ENCODE assay signal across 24 cellular contexts in the genomic region with DNA sequence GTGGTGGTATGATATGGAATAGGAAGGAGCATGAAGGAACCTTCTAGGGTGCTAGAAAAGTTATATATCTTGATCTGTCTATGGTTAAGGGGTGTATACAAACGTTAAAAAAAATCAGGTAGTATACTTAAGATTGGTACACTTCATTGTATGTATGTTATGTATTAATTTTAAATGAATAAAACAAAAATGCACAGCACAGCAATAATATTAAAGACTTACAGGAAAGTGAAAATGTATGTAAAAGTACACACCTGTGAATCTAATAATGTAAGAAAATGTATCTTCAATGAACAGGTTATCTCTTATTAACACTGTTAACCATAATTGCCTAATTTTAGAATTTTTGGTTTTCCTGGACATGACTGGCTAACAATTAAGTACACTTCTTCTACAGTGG.
A peak's percentile ranks its signal among the peaks of the same experiment; 100 is the strongest.
DNase-seq lines count a peak whose midpoint lies in the region; ATAC-seq, FAIRE-seq and TF ChIP-seq lines count a peak whose summit lies in the region.
"Had no signal": no experiment of that assay in that cellular context is flagged by ENCODE, and none has a peak within 500 bp of the region (broad histone marks: within the 10 kb centered on the region; RNA-seq: fewer than 3 reads in every experiment).

No MANE protein-coding gene starts in this region.

- peak overlapping the region; percentile 19 for H3K27ac Mint-ChIP-seq in progenitor cell of endocrine pancreas
- H3K27ac Mint-ChIP-seq: B cell; CD4-positive, alpha-beta T cell; CD8-positive, alpha-beta T cell had no signal

- H3K4me1 Mint-ChIP-seq in progenitor cell of endocrine pancreas (ENCODE audit: low read depth) = no peaks in the 10 kb centered on the region
- H3K4me1 Mint-ChIP-seq: B cell had no signal

- CTCF ChIA-PET in HepG2 (lab: Yijun Ruan, JAX; ENCODE audit: low intra/inter-chr PET ratio, low total read pairs) = no interaction called here

- BruUV-seq in HepG2 (replicated peaks; lab: Mats Ljungman, UMichigan) = no TSS peak

- peaks cover 18% of the 10 kb centered on the region for H3K36me3 Mint-ChIP-seq in progenitor cell of endocrine pancreas (ENCODE audit: insufficient read depth)

- H3K27ac ChIP-seq in HepG2 (ENCODE audit: extremely low read length, insufficient read depth, low read length) = no peak overlapping the region
- no peak overlapping the region for H3K27ac ChIP-seq in right lobe of liver
- no peak overlapping the region for H3K27ac ChIP-seq in Karpas-422 (ENCODE audit: low read length)
- H3K27ac ChIP-seq: BLaER1 treated with 17β-estradiol and CSF1 and Interleukin-3, amounts not matched to agents 10 nM and 100 nM; C4-2B had no signal

- TF ChIP-seq CTCF in HepG2 (CRISPR knock-in tag; IDR thresholded peaks at IDR 0.05) (no peak), right lobe of liver (IDR thresholded peaks at IDR 0.05) (no peak), progenitor cell of endocrine pancreas (IDR thresholded peaks at IDR 0.05; ENCODE audit: unreplicated experiment) (no peak)

- no peak overlapping the region for H3K4me3 Mint-ChIP-seq in progenitor cell of endocrine pancreas (ENCODE audit: low read depth)
- H3K4me3 Mint-ChIP-seq: B cell; CD4-positive, alpha-beta T cell; CD8-positive, alpha-beta T cell had no signal

- H3K79me2 ChIP-seq in HepG2 (ENCODE audit: insufficient read depth, low read length) = no peaks in the 10 kb centered on the region
- H3K79me2 ChIP-seq in Karpas-422 (ENCODE audit: low read length) = peaks cover 43% of the 10 kb centered on the region

- in situ Hi-C loops in HepG2 (cut with HindIII; ENCODE audit: extremely low pct_ligation_motif_present, low pct_unique_long_range_greater_than_20kb) = no loop called here

- no peak overlapping the region for H3K4me3 ChIP-seq in HepG2 (replicated peaks in 1 of 3; ENCODE audit: insufficient read depth in 1 of 3, low read depth in 2 of 3, low read length in 3 of 3)
- no peak overlapping the region for H3K4me3 ChIP-seq in right lobe of liver
- no peak overlapping the region for H3K4me3 ChIP-seq in Karpas-422 (ENCODE audit: low read length)
- H3K4me3 ChIP-seq: BLaER1 treated with 17β-estradiol and CSF1 and Interleukin-3, amounts not matched to agents 10 nM and 100 nM had no signal

- FAIRE-seq in HepG2 (lab: Jason Lieb, UNC) = no peak
- FAIRE-seq in G401.6 (lab: Jason Lieb, UNC) = peak; percentile 58
- FAIRE-seq: A204.1, D721Med, GM19239 had no signal

- no peak overlapping the region for H3K9ac ChIP-seq in HepG2 (ENCODE audit: insufficient read depth, low read depth, low read length)
- no peak overlapping the region for H3K9ac ChIP-seq in Karpas-422 (ENCODE audit: low read length)
- H3K9ac ChIP-seq: BLaER1 treated with 17β-estradiol and CSF1 and Interleukin-3, amounts not matched to agents 10 nM and 100 nM had no signal

- no peaks in the 10 kb centered on the region for H3K27me3 Mint-ChIP-seq in progenitor cell of endocrine pancreas
- H3K27me3 Mint-ChIP-seq: B cell; CD4-positive, alpha-beta T cell had no signal

- POLR2A ChIA-PET in HepG2 (lab: Yijun Ruan, JAX) = no interaction called here

- TF ChIP-seq EP300 in HepG2 (IDR thresholded peaks at IDR 0.05; ENCODE audit: low read depth in 2 of 2, low read length in 2 of 2) (no peak), HepG2 (CRISPR knock-in tag; IDR thresholded peaks at IDR 0.05; ENCODE audit: borderline replicate concordance) (no peak)

- H3K9me2 ChIP-seq in Karpas-422 (replicated peaks; ENCODE audit: insufficient read depth, low read length) = no peaks in the 10 kb centered on the region

- H3K4me2 ChIP-seq in HepG2 (ENCODE audit: low read depth, low read length) (no peak overlapping the region), Karpas-422 (ENCODE audit: low read depth, low read length, poor library complexity, severe bottlenecking) (no peak overlapping the region)
- H3K4me2 ChIP-seq: BLaER1 treated with 17β-estradiol and CSF1 and Interleukin-3, amounts not matched to agents 10 nM and 100 nM had no signal

- no peaks in the 10 kb centered on the region for H3K27me3 ChIP-seq in HepG2 (ENCODE audit: control insufficient read depth in 1 of 2, insufficient read depth in 2 of 2, low read length in 2 of 2)
- no peaks in the 10 kb centered on the region for H3K27me3 ChIP-seq in right lobe of liver
- H3K27me3 ChIP-seq in Karpas-422 (ENCODE audit: low read length) = no peaks in the 10 kb centered on the region
- H3K27me3 ChIP-seq: BLaER1 treated with 17β-estradiol and CSF1 and Interleukin-3, amounts not matched to agents 10 nM and 100 nM had no signal

- no peak for TF ChIP-seq RAD21 in HepG2 (CRISPR knock-in tag; IDR thresholded peaks at IDR 0.05)

- H3K4me1 ChIP-seq in HepG2 (ENCODE audit: insufficient read depth, low read length) (no peaks in the 10 kb centered on the region), right lobe of liver (no peaks in the 10 kb centered on the region), Karpas-422 (ENCODE audit: low read length) (no peaks in the 10 kb centered on the region)
- H3K4me1 ChIP-seq: Caco-2 had no signal

- H4K20me1 ChIP-seq in HepG2 (ENCODE audit: insufficient read depth, low read length) (no peaks in the 10 kb centered on the region), Karpas-422 (ENCODE audit: insufficient read depth, low read depth, low read length) (no peaks in the 10 kb centered on the region)

- intact Hi-C loops in HepG2 (cut with micrococcal nuclease; ENCODE audit: unreplicated experiment) = no loop called here
- intact Hi-C loops in right lobe of liver (cut with DNase I) = no loop called here

- H3K36me3 ChIP-seq in HepG2 (replicated peaks in 1 of 2; ENCODE audit: control insufficient read depth in 1 of 2, insufficient read depth in 2 of 2, low read length in 2 of 2) (peaks cover 0 to 17% of the 10 kb centered on the region in 2 experiments; a peak in 4 of 5 replicates), right lobe of liver (peaks cover 0 to 27% (median 10%) of the 10 kb centered on the region in 4 donors), Karpas-422 (ENCODE audit: insufficient read depth, low read length) (peaks cover 46% of the 10 kb centered on the region)

- ATAC-seq in HepG2 (no peak), right lobe of liver (no peak)
- ATAC-seq: CD8-positive, alpha-beta T cell had no signal

- DNase-seq in HepG2 (ENCODE audit: low spot score) (no peak), right lobe of liver (no peak), Karpas-422 (peak; percentile 10), progenitor cell of endocrine pancreas (ENCODE audit: low spot score, unreplicated experiment) (no peak), iPS-NIHi7 (ENCODE audit: extremely low spot score) (no peak), NCI-H526 (lab: John Stamatoyannopoulos, UW) (no peak), DMS53 treated with DMSO at 0.1 percent for 48 hours (lab: John Stamatoyannopoulos, UW; ENCODE audit: unreplicated experiment) (no peak)
- DNase-seq: 8988T; AML-193; Caco-2; Calu3; CD4-positive, alpha-beta T cell; CD8-positive, alpha-beta T cell; DMS79; DND-41; EL; GF-D8 had no signal

- H3K9me3 Mint-ChIP-seq in progenitor cell of endocrine pancreas (ENCODE audit: low read depth) = peaks cover 4% of the 10 kb centered on the region
- H3K9me3 Mint-ChIP-seq: CD4-positive, alpha-beta T cell; CD8-positive, alpha-beta T cell had no signal

- TF ChIP-seq POLR2A in HepG2 (IDR thresholded peaks at IDR 0.05; ENCODE audit: insufficient read depth in 1 of 2, low read depth in 2 of 2, low read length in 2 of 2) = no peak
- no peak for TF ChIP-seq POLR2A in right lobe of liver (IDR thresholded peaks at IDR 0.05)

- H3K9me3 ChIP-seq in HepG2 (ENCODE audit: low read length) (no peaks in the 10 kb centered on the region), right lobe of liver (no peaks in the 10 kb centered on the region), Karpas-422 (ENCODE audit: low read length) (no peaks in the 10 kb centered on the region)
- H3K9me3 ChIP-seq: BLaER1 treated with 17β-estradiol and CSF1 and Interleukin-3, amounts not matched to agents 10 nM and 100 nM; Caco-2 had no signal

- 77% methylated on average over 1 of the region's 1 CpG for WGBS in HepG2 (ENCODE audit: low lambda C conversion rate)
- WGBS in right lobe of liver (ENCODE audit: insufficient coverage, low coverage, low lambda C conversion rate, missing lambda C conversion rate) = 92% methylated on average over 1 of the region's 1 CpG

- H2AFZ ChIP-seq in HepG2 (ENCODE audit: low read length) (no peak overlapping the region), Karpas-422 (ENCODE audit: low read length) (no peak overlapping the region)

TF ChIP-seq in HepG2, 621 proteins besides CTCF, POLR2A, EP300 and RAD21:
- TF ChIP-seq KDM5A (IDR thresholded peaks at IDR 0.05; ENCODE audit: borderline replicate concordance, low read length) (no peak), MAFK (conservative IDR thresholded peaks at IDR 0.05 in 1 of 2, IDR thresholded peaks at IDR 0.05 in 1 of 2; ENCODE audit: low read length in 2 of 2) (peak in 1 of 2 experiments; percentile 62; a peak in 2 of 4 replicates), MAFF (IDR thresholded peaks at IDR 0.05; ENCODE audit: low read depth, low read length) (0 out of 2 replicates have a peak, but pooled peaks have one; percentile 4)
